8 cellular contexts compared by ENCODE assay signal in genomic region chr17:18025596-18026407, GRCh38. TPM values are rescaled to one million over a fixed set of nuclear protein-coding genes. Genes with fewer than 3 reads are reported as not detected.
DNase-seq lines count a peak whose midpoint lies in the region; ATAC-seq lines count a peak whose summit lies in the region.
"Had no signal": no experiment of that assay in that cellular context is flagged by ENCODE, and none has a peak within 500 bp of the region (broad histone marks: within the 10 kb centered on the region; RNA-seq: fewer than 3 reads in every experiment).

No MANE protein-coding gene starts in this region.

- peaks cover 18% of the 10 kb centered on the region for H3K4me1 Mint-ChIP-seq in activated naive CD8-positive, alpha-beta T cell treated with anti-CD3 and anti-CD28 coated beads for 36 hours

- H3K27ac Mint-ChIP-seq in activated naive CD8-positive, alpha-beta T cell treated with anti-CD3 and anti-CD28 coated beads for 36 hours = peak overlapping the region; percentile 37
- H3K27ac Mint-ChIP-seq: T-cell had no signal

- peaks cover 6% of the 10 kb centered on the region for H3K36me3 Mint-ChIP-seq in activated naive CD8-positive, alpha-beta T cell treated with anti-CD3 and anti-CD28 coated beads for 36 hours

- H3K4me3 Mint-ChIP-seq in activated naive CD8-positive, alpha-beta T cell treated with anti-CD3 and anti-CD28 coated beads for 36 hours = no peak overlapping the region
- H3K4me3 Mint-ChIP-seq: T-cell had no signal

- peak; percentile 49 for DNase-seq in activated naive CD8-positive, alpha-beta T cell treated with anti-CD3 and anti-CD28 coated beads for 36 hours
- DNase-seq in renal cortical epithelial cell (ENCODE audit: low read depth) (peak; percentile 52), NCI-H146 (lab: John Stamatoyannopoulos, UW) (no peak), kidney glomerular epithelial cell (lab: John Stamatoyannopoulos, UW) (no peak), cerebellar nuclear complex (lab: John Stamatoyannopoulos, UW) (no peak)

- no peaks in the 10 kb centered on the region for H3K27me3 Mint-ChIP-seq in activated naive CD8-positive, alpha-beta T cell treated with anti-CD3 and anti-CD28 coated beads for 36 hours
- H3K27me3 Mint-ChIP-seq: T-cell had no signal

- no peaks in the 10 kb centered on the region for H3K9me3 Mint-ChIP-seq in activated naive CD8-positive, alpha-beta T cell treated with anti-CD3 and anti-CD28 coated beads for 36 hours
- H3K9me3 Mint-ChIP-seq: T-cell had no signal

- ATAC-seq in GM18520 (IDR thresholded peaks at IDR 0.05; ENCODE audit: unreplicated experiment) (peak; percentile 88), HG02870 (IDR thresholded peaks at IDR 0.05; ENCODE audit: unreplicated experiment) (peak; percentile 65)

RNA-seq across cellular contexts. Expression of gene ATPAF2, which starts 13.2 kb away (rescaled TPM):
- 10 to 100 TPM; 31.0 to 33.3 TPM for total RNA-seq in activated naive CD8-positive, alpha-beta T cell treated with anti-CD3 and anti-CD28 coated beads for 36 hours
- total RNA-seq in renal cortical epithelial cell = 15.1 and 17.4 TPM in 2 replicates

RNA-seq across cellular contexts. Expression of gene GID4, which starts 13.4 kb away (rescaled TPM):
- 1 to 10 TPM; 7.2 to 7.7 TPM for total RNA-seq in activated naive CD8-positive, alpha-beta T cell treated with anti-CD3 and anti-CD28 coated beads for 36 hours
- 2.6 and 9.4 TPM in 2 replicates for total RNA-seq in renal cortical epithelial cell

RNA-seq across cellular contexts. Expression of gene DRC3, which starts 53.1 kb away (rescaled TPM):
- under 1 TPM; 0.18 to 0.52 TPM for total RNA-seq in activated naive CD8-positive, alpha-beta T cell treated with anti-CD3 and anti-CD28 coated beads for 36 hours
- total RNA-seq in renal cortical epithelial cell = 2.6 and 6.1 TPM in 2 replicates

RNA-seq across cellular contexts. Expression of gene TOM1L2, which starts 53.6 kb away (rescaled TPM):
- 1 to 10 TPM; 8.5 to 9.0 TPM for total RNA-seq in activated naive CD8-positive, alpha-beta T cell treated with anti-CD3 and anti-CD28 coated beads for 36 hours
- total RNA-seq in renal cortical epithelial cell = 15.3 and 58.5 TPM in 2 replicates

Comparison
In these comparisons a context has a peak if more than half of its experiments do, and no peak if none do; other contexts are left out.
1. DNase-seq: peak in activated naive CD8-positive, alpha-beta T cell treated with anti-CD3 and anti-CD28 coated beads for 36 hours (single experiment) and renal cortical epithelial cell (single experiment); none in NCI-H146 (single experiment), kidney glomerular epithelial cell (single experiment) and cerebellar nuclear complex (0 of 2).